ENCODE assay signal across 1 cellular context in the genomic region with DNA sequence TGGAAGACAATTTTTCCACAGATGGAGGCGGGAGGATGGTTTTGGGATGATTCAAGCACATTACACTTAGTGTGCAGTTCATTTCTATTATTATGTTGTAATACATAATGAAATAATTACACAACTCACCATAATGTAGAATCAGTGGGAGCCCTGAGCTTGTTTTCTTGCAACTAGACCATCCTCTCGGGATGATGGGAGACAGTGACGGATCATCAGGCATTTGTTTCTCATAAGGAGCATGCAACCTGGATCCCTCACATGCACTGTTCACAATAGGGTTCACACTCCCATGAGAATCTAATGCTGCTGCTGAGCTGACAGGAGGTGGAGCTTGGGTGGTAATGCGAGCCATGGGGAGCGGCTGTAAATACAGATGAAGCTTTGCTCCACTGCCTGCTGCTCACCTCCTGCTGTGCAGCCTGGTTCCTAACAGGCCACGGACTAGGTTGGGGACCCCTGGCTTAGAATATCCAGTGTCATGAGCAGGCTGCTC.
TF ChIP-seq lines count a peak whose summit lies in the region.

No MANE protein-coding gene starts in this region.

TF ChIP-seq in IMR-90, 13 proteins besides CTCF, POLR2A, EP300 and RAD21:
- TF ChIP-seq CEBPB (IDR thresholded peaks at IDR 0.05; ENCODE audit: low read depth, low read length): no peak
- TF ChIP-seq MAFK (IDR thresholded peaks at IDR 0.05; ENCODE audit: low read depth, low read length): no peak
- no peak for TF ChIP-seq CHD1 (IDR thresholded peaks at IDR 0.05; ENCODE audit: low read depth, low read length)
- TF ChIP-seq, protein P1, sequence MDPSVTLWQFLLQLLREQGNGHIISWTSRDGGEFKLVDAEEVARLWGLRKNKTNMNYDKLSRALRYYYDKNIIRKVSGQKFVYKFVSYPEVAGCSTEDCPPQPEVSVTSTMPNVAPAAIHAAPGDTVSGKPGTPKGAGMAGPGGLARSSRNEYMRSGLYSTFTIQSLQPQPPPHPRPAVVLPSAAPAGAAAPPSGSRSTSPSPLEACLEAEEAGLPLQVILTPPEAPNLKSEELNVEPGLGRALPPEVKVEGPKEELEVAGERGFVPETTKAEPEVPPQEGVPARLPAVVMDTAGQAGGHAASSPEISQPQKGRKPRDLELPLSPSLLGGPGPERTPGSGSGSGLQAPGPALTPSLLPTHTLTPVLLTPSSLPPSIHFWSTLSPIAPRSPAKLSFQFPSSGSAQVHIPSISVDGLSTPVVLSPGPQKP (IDR thresholded peaks at IDR 0.05; ENCODE audit: borderline replicate concordance, low read depth, low read length): no peak
- no peak for TF ChIP-seq NFE2L2 (IDR thresholded peaks at IDR 0.05; ENCODE audit: low read depth, low read length)
- TF ChIP-seq MAZ (IDR thresholded peaks at IDR 0.05; ENCODE audit: borderline replicate concordance, low read depth, low read length): no peak
- TF ChIP-seq SMC3 (IDR thresholded peaks at IDR 0.05; ENCODE audit: low read depth, low read length): no peak
- TF ChIP-seq BHLHE40 (IDR thresholded peaks at IDR 0.05; ENCODE audit: low read depth, low read length): no peak
- TF ChIP-seq RFX5 (IDR thresholded peaks at IDR 0.05; ENCODE audit: low read depth, low read length): no peak
- TF ChIP-seq MXI1 (IDR thresholded peaks at IDR 0.05; ENCODE audit: borderline replicate concordance, low read depth, low read length): no peak
- no peak for TF ChIP-seq RCOR1 (IDR thresholded peaks at IDR 0.05; ENCODE audit: insufficient replicate concordance, low read length)
- no peak for TF ChIP-seq FOS (IDR thresholded peaks at IDR 0.05; ENCODE audit: low read depth, low read length)
- TF ChIP-seq, protein P2, sequence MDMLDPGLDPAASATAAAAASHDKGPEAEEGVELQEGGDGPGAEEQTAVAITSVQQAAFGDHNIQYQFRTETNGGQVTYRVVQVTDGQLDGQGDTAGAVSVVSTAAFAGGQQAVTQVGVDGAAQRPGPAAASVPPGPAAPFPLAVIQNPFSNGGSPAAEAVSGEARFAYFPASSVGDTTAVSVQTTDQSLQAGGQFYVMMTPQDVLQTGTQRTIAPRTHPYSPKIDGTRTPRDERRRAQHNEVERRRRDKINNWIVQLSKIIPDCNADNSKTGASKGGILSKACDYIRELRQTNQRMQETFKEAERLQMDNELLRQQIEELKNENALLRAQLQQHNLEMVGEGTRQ (IDR thresholded peaks at IDR 0.05; ENCODE audit: low read depth, low read length): no peak
